In the genomic region with DNA sequence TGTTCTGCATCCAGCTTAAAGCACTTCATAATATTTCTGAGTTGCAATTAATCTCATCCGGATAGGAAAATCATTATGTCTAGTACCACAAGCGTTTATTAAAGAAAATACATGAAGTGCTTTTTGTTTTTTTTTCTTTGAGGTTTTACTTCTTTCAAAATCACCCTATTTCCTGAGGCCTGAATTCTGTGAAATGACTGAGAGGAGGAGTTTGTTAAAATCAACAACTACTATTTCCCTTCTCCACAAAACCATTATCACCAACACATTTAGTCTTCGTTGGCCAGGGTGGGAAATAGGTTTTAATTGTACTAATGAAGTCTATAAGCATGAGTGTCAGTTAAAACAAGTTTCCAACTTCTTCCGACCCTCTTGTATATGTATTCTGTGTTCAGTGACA, we compare ENCODE assay signal across 22 cellular contexts. TPM values are rescaled to one million over a fixed set of nuclear protein-coding genes. Genes with fewer than 3 reads are reported as not detected.
A peak's percentile ranks its signal among the peaks of the same experiment; 100 is the strongest.
DNase-seq lines count a peak whose midpoint lies in the region; ATAC-seq lines count a peak whose summit lies in the region.
"Had no signal": no experiment of that assay in that cellular context is flagged by ENCODE, and none has a peak within 500 bp of the region (broad histone marks: within the 10 kb centered on the region; RNA-seq: fewer than 3 reads in every experiment).

No MANE protein-coding gene starts in this region.

- no peak for DNase-seq in activated CD4-positive, alpha-beta memory T cell treated with anti-CD3 and anti-CD28 coated beads, Interleukin-2, amount 10 ng/mL, durations not matched to agents 7 days and 5 days
- no peak for DNase-seq in activated CD4-positive, alpha-beta memory T cell treated with anti-CD3 and anti-CD28 coated beads for 36 hours
- no peak for DNase-seq in activated naive CD8-positive, alpha-beta T cell treated with anti-CD3 and anti-CD28 coated beads, Interleukin-2, amount 10 ng/mL, durations not matched to agents 7 days and 5 days
- DNase-seq in activated naive CD8-positive, alpha-beta T cell treated with anti-CD3 and anti-CD28 coated beads, Interleukin-2, amount 50 U/mL, for 24 hours: no peak
- peak; percentile 24 to 35 (median 31) for DNase-seq in immature natural killer cell
- DNase-seq in stimulated activated CD4-positive, alpha-beta T cell treated with anti-CD3 and anti-CD28 coated beads, Interleukin-4, amount 100 ng/mL, for 24 hours: no peak
- DNase-seq: AML-193; C1 segment of cervical spinal cord; GM23248; H9; MM.1S; NCI-H1048; NCI-H1436; NCI-H187 treated with DMSO at 0.1 percent for 48 hours; NCI-H2227 treated with DMSO at 0.1 percent for 48 hours; NCI-H524; NCI-H774; NK-92 treated with Interleukin-12 subunit alpha and Interleukin-12 subunit beta, amount 100 ng/mL, for 24 hours; SHP77 treated with DMSO at 0.1 percent for 48 hours had no signal

- POLR2A ChIA-PET in activated CD4-positive, alpha-beta memory T cell treated with anti-CD3 and anti-CD28 coated beads, Interleukin-2, amount 10 ng/mL, durations not matched to agents 7 days and 5 days (lab: Charles Lee): interaction anchor here (0.7 to 2.5 kb wide), 8 partner anchors 13 to 152 kb away, joined by 3 to 11 read pairs (median 4); partner anchors contain the start of gene ADCY7
- POLR2A ChIA-PET in activated CD4-positive, alpha-beta memory T cell treated with anti-CD3 and anti-CD28 coated beads for 36 hours (lab: Charles Lee): no interaction called here
- POLR2A ChIA-PET in activated naive CD8-positive, alpha-beta T cell treated with anti-CD3 and anti-CD28 coated beads, Interleukin-2, amount 10 ng/mL, durations not matched to agents 7 days and 5 days (lab: Charles Lee): interaction anchor here (1.0 to 1.4 kb wide), 2 partner anchors 98 to 591 kb away, joined by 3 read pairs; no protein-coding TSS in a partner anchor

- peaks cover 38% of the 10 kb centered on the region for H3K4me1 Mint-ChIP-seq in activated CD4-positive, alpha-beta memory T cell treated with anti-CD3 and anti-CD28 coated beads, Interleukin-2, amount 10 ng/mL, durations not matched to agents 7 days and 5 days
- peaks cover 4% of the 10 kb centered on the region for H3K4me1 Mint-ChIP-seq in activated CD4-positive, alpha-beta memory T cell treated with anti-CD3 and anti-CD28 coated beads for 36 hours (ENCODE audit: low read depth)
- peaks cover 25% of the 10 kb centered on the region for H3K4me1 Mint-ChIP-seq in activated naive CD8-positive, alpha-beta T cell treated with anti-CD3 and anti-CD28 coated beads, Interleukin-2, amount 10 ng/mL, durations not matched to agents 7 days and 5 days
- peaks cover 6% of the 10 kb centered on the region for H3K4me1 Mint-ChIP-seq in activated naive CD8-positive, alpha-beta T cell treated with anti-CD3 and anti-CD28 coated beads, Interleukin-2, amount 50 U/mL, for 24 hours
- peaks cover 44 to 54% of the 10 kb centered on the region in 2 donors for H3K4me1 Mint-ChIP-seq in immature natural killer cell

- peak overlapping the region; percentile 70 for H3K4me3 Mint-ChIP-seq in activated CD4-positive, alpha-beta memory T cell treated with anti-CD3 and anti-CD28 coated beads, Interleukin-2, amount 10 ng/mL, durations not matched to agents 7 days and 5 days
- H3K4me3 Mint-ChIP-seq in activated CD4-positive, alpha-beta memory T cell treated with anti-CD3 and anti-CD28 coated beads for 36 hours: no peak overlapping the region
- H3K4me3 Mint-ChIP-seq in activated naive CD8-positive, alpha-beta T cell treated with anti-CD3 and anti-CD28 coated beads, Interleukin-2, amount 10 ng/mL, durations not matched to agents 7 days and 5 days: peak overlapping the region; percentile 76
- no peak overlapping the region for H3K4me3 Mint-ChIP-seq in activated naive CD8-positive, alpha-beta T cell treated with anti-CD3 and anti-CD28 coated beads, Interleukin-2, amount 50 U/mL, for 24 hours
- peak overlapping the region; percentile 49 to 87 (median 84) for H3K4me3 Mint-ChIP-seq in immature natural killer cell
- H3K4me3 Mint-ChIP-seq: H9 had no signal

- intact Hi-C loops in activated CD4-positive, alpha-beta memory T cell treated with anti-CD3 and anti-CD28 coated beads for 36 hours (cut with micrococcal nuclease): loop anchor here (2.0 to 10.0 kb wide), 2 partner anchors 111 to 589 kb away; no protein-coding TSS in a partner anchor

- CTCF ChIA-PET in activated CD4-positive, alpha-beta memory T cell treated with anti-CD3 and anti-CD28 coated beads, Interleukin-2, amount 10 ng/mL, durations not matched to agents 7 days and 5 days (lab: Charles Lee): interaction anchor here (0.6 to 8.5 kb wide), 13 partner anchors 8 to 591 kb away, joined by 3 to 85 read pairs (median 5); partner anchors contain the start of gene CNEP1R1
- CTCF ChIA-PET in activated CD4-positive, alpha-beta memory T cell treated with anti-CD3 and anti-CD28 coated beads for 36 hours (lab: Charles Lee): interaction anchor here (1.0 to 9.1 kb wide), 4 partner anchors 30 to 190 kb away, joined by 3 to 174 read pairs (median 4); partner anchors contain the start of gene CNEP1R1

- no peak for ATAC-seq in activated naive CD8-positive, alpha-beta T cell treated with anti-CD3 and anti-CD28 coated beads, Interleukin-2, amount 10 ng/mL, durations not matched to agents 7 days and 5 days (ENCODE audit: low read depth)
- ATAC-seq in activated naive CD8-positive, alpha-beta T cell treated with anti-CD3 and anti-CD28 coated beads, Interleukin-2, amount 50 U/mL, for 24 hours: no peak
- no peak for ATAC-seq in HG03442 (IDR thresholded peaks at IDR 0.05; ENCODE audit: unreplicated experiment)
- ATAC-seq: HepG2, K562 had no signal

- H3K36me3 Mint-ChIP-seq in activated CD4-positive, alpha-beta memory T cell treated with anti-CD3 and anti-CD28 coated beads, Interleukin-2, amount 10 ng/mL, durations not matched to agents 7 days and 5 days (ENCODE audit: low read depth): peaks cover 32% of the 10 kb centered on the region
- H3K36me3 Mint-ChIP-seq in activated CD4-positive, alpha-beta memory T cell treated with anti-CD3 and anti-CD28 coated beads for 36 hours: peaks cover 21% of the 10 kb centered on the region
- peaks cover 10% of the 10 kb centered on the region for H3K36me3 Mint-ChIP-seq in activated naive CD8-positive, alpha-beta T cell treated with anti-CD3 and anti-CD28 coated beads, Interleukin-2, amount 10 ng/mL, durations not matched to agents 7 days and 5 days
- peaks cover 13% of the 10 kb centered on the region for H3K36me3 Mint-ChIP-seq in activated naive CD8-positive, alpha-beta T cell treated with anti-CD3 and anti-CD28 coated beads, Interleukin-2, amount 50 U/mL, for 24 hours (ENCODE audit: low read depth)
- H3K36me3 Mint-ChIP-seq in immature natural killer cell: peaks cover 0 to 4% (median 3%) of the 10 kb centered on the region in 3 donors

- H3K27me3 Mint-ChIP-seq in activated CD4-positive, alpha-beta memory T cell treated with anti-CD3 and anti-CD28 coated beads, Interleukin-2, amount 10 ng/mL, durations not matched to agents 7 days and 5 days: no peaks in the 10 kb centered on the region
- H3K27me3 Mint-ChIP-seq in activated CD4-positive, alpha-beta memory T cell treated with anti-CD3 and anti-CD28 coated beads for 36 hours: no peaks in the 10 kb centered on the region
- no peaks in the 10 kb centered on the region for H3K27me3 Mint-ChIP-seq in activated naive CD8-positive, alpha-beta T cell treated with anti-CD3 and anti-CD28 coated beads, Interleukin-2, amount 10 ng/mL, durations not matched to agents 7 days and 5 days
- no peaks in the 10 kb centered on the region for H3K27me3 Mint-ChIP-seq in activated naive CD8-positive, alpha-beta T cell treated with anti-CD3 and anti-CD28 coated beads, Interleukin-2, amount 50 U/mL, for 24 hours
- H3K27me3 Mint-ChIP-seq in immature natural killer cell (ENCODE audit: low read depth in 3 of 3): peaks cover 4 to 10% (median 5%) of the 10 kb centered on the region in 3 donors

- peak overlapping the region; percentile 83 for H3K27ac Mint-ChIP-seq in activated CD4-positive, alpha-beta memory T cell treated with anti-CD3 and anti-CD28 coated beads, Interleukin-2, amount 10 ng/mL, durations not matched to agents 7 days and 5 days
- no peak overlapping the region for H3K27ac Mint-ChIP-seq in activated CD4-positive, alpha-beta memory T cell treated with anti-CD3 and anti-CD28 coated beads for 36 hours
- peak overlapping the region; percentile 87 for H3K27ac Mint-ChIP-seq in activated naive CD8-positive, alpha-beta T cell treated with anti-CD3 and anti-CD28 coated beads, Interleukin-2, amount 10 ng/mL, durations not matched to agents 7 days and 5 days
- H3K27ac Mint-ChIP-seq in activated naive CD8-positive, alpha-beta T cell treated with anti-CD3 and anti-CD28 coated beads, Interleukin-2, amount 50 U/mL, for 24 hours: no peak overlapping the region
- peak overlapping the region; percentile 87 to 95 (median 90) for H3K27ac Mint-ChIP-seq in immature natural killer cell
- H3K27ac Mint-ChIP-seq: H9 had no signal

- H3K9me3 Mint-ChIP-seq in activated CD4-positive, alpha-beta memory T cell treated with anti-CD3 and anti-CD28 coated beads, Interleukin-2, amount 10 ng/mL, durations not matched to agents 7 days and 5 days: no peaks in the 10 kb centered on the region
- H3K9me3 Mint-ChIP-seq in activated CD4-positive, alpha-beta memory T cell treated with anti-CD3 and anti-CD28 coated beads for 36 hours: no peaks in the 10 kb centered on the region
- no peaks in the 10 kb centered on the region for H3K9me3 Mint-ChIP-seq in activated naive CD8-positive, alpha-beta T cell treated with anti-CD3 and anti-CD28 coated beads, Interleukin-2, amount 10 ng/mL, durations not matched to agents 7 days and 5 days
- H3K9me3 Mint-ChIP-seq in activated naive CD8-positive, alpha-beta T cell treated with anti-CD3 and anti-CD28 coated beads, Interleukin-2, amount 50 U/mL, for 24 hours: no peaks in the 10 kb centered on the region
- H3K9me3 Mint-ChIP-seq in immature natural killer cell: no peaks in the 10 kb centered on the region
- H3K9me3 Mint-ChIP-seq: H9 had no signal

RNA-seq across cellular contexts. Expression of gene ADCY7, which starts 50.7 kb away (rescaled TPM):
- 100 to 1,000 TPM; 266 to 270 TPM for total RNA-seq in activated CD4-positive, alpha-beta memory T cell treated with anti-CD3 and anti-CD28 coated beads, Interleukin-2, amount 10 ng/mL, durations not matched to agents 7 days and 5 days
- 100 to 1,000 TPM in 1 of 2 experiments, 10 to 100 TPM in 1; 100.0 to 107 TPM for total RNA-seq in activated CD4-positive, alpha-beta memory T cell treated with anti-CD3 and anti-CD28 coated beads for 36 hours
- total RNA-seq in activated naive CD8-positive, alpha-beta T cell treated with anti-CD3 and anti-CD28 coated beads, Interleukin-2, amount 10 ng/mL, durations not matched to agents 7 days and 5 days: 100 to 1,000 TPM; 172 to 177 TPM
- polyA plus RNA-seq in immature natural killer cell: 100 to 1,000 TPM in 2 of 3 donors, 10 to 100 TPM in 1; 97.6 to 209 (median 108) TPM

Comparison
In these comparisons a context has a peak if more than half of its experiments do, and no peak if none do; other contexts are left out.
1. H3K27ac Mint-ChIP-seq: peak in activated CD4-positive, alpha-beta memory T cell treated with anti-CD3 and anti-CD28 coated beads, Interleukin-2, amount 10 ng/mL, durations not matched to agents 7 days and 5 days (single experiment), activated naive CD8-positive, alpha-beta T cell treated with anti-CD3 and anti-CD28 coated beads, Interleukin-2, amount 10 ng/mL, durations not matched to agents 7 days and 5 days (single experiment) and immature natural killer cell (6 of 6); none in activated CD4-positive, alpha-beta memory T cell treated with anti-CD3 and anti-CD28 coated beads for 36 hours (single experiment) and activated naive CD8-positive, alpha-beta T cell treated with anti-CD3 and anti-CD28 coated beads, Interleukin-2, amount 50 U/mL, for 24 hours (single experiment).
2. H3K4me3 Mint-ChIP-seq: peak in activated CD4-positive, alpha-beta memory T cell treated with anti-CD3 and anti-CD28 coated beads, Interleukin-2, amount 10 ng/mL, durations not matched to agents 7 days and 5 days (single experiment), activated naive CD8-positive, alpha-beta T cell treated with anti-CD3 and anti-CD28 coated beads, Interleukin-2, amount 10 ng/mL, durations not matched to agents 7 days and 5 days (single experiment) and immature natural killer cell (5 of 5); none in activated CD4-positive, alpha-beta memory T cell treated with anti-CD3 and anti-CD28 coated beads for 36 hours (single experiment) and activated naive CD8-positive, alpha-beta T cell treated with anti-CD3 and anti-CD28 coated beads, Interleukin-2, amount 50 U/mL, for 24 hours (single experiment).
3. DNase-seq: peak in immature natural killer cell (3 of 3); none in activated CD4-positive, alpha-beta memory T cell treated with anti-CD3 and anti-CD28 coated beads, Interleukin-2, amount 10 ng/mL, durations not matched to agents 7 days and 5 days (single experiment), activated CD4-positive, alpha-beta memory T cell treated with anti-CD3 and anti-CD28 coated beads for 36 hours (single experiment), activated naive CD8-positive, alpha-beta T cell treated with anti-CD3 and anti-CD28 coated beads, Interleukin-2, amount 10 ng/mL, durations not matched to agents 7 days and 5 days (single experiment), activated naive CD8-positive, alpha-beta T cell treated with anti-CD3 and anti-CD28 coated beads, Interleukin-2, amount 50 U/mL, for 24 hours (single experiment) and stimulated activated CD4-positive, alpha-beta T cell treated with anti-CD3 and anti-CD28 coated beads, Interleukin-4, amount 100 ng/mL, for 24 hours (single experiment).